In the genomic region with DNA sequence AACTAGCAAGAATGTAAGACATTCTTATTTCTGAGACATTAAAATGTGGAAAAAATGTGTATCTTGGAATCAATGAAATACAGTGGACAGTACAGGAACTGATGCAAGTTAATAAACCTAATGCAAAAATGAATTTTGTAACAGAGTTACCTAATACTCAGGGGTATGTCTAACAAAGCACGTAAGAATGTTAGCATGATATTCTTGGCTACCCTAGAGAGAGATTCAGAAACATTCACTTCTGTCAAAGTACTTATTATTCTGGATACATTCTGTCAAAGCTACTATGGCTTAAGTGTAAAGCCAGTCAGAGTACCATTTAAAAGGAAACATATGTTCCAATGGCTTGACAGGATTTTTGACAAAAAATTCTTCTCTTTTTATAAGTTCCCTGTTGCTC, we compare ENCODE assay signal across 19 cellular contexts.
DNase-seq lines count a peak whose midpoint lies in the region; ATAC-seq and TF ChIP-seq lines count a peak whose summit lies in the region.
"Had no signal": no experiment of that assay in that cellular context is flagged by ENCODE, and none has a peak within 500 bp of the region (broad histone marks: within the 10 kb centered on the region; RNA-seq: fewer than 3 reads in every experiment).

No MANE protein-coding gene starts in this region.

- peak overlapping the region; percentile 22 for H3K27ac Mint-ChIP-seq in nephron progenitor cell
- no peak overlapping the region for H3K27ac Mint-ChIP-seq in GM23338
- H3K27ac Mint-ChIP-seq: CD4-positive, alpha-beta T cell had no signal

- no peak for TF ChIP-seq EP300 in ovary (IDR thresholded peaks at IDR 0.05)

- H3K4me1 ChIP-seq in GM23248 (ENCODE audit: insufficient read depth) (peaks cover 12% of the 10 kb centered on the region; the same call in 1 of the 2 replicates), ovary (ENCODE audit: insufficient read depth) (no peaks in the 10 kb centered on the region), GM23338 (ENCODE audit: insufficient read depth) (no peaks in the 10 kb centered on the region)
- H3K4me1 ChIP-seq: Peyer's patch had no signal

- H3K9me3 ChIP-seq in GM23248 (ENCODE audit: low read depth) = peaks cover 8% of the 10 kb centered on the region
- no peaks in the 10 kb centered on the region for H3K9me3 ChIP-seq in ovary
- H3K9me3 ChIP-seq: MG63, Peyer's patch had no signal

- no peak for TF ChIP-seq POLR2A in ovary (IDR thresholded peaks at IDR 0.05)

- H3K79me2 ChIP-seq in GM23248 (ENCODE audit: insufficient read depth) (no peaks in the 10 kb centered on the region), GM23338 (replicated peaks; ENCODE audit: insufficient read depth) (no peaks in the 10 kb centered on the region)

- no peak overlapping the region for H3K9ac ChIP-seq in GM23248

- H3F3A ChIP-seq in GM23248 (ENCODE audit: insufficient read depth) = no peaks in the 10 kb centered on the region
- no peaks in the 10 kb centered on the region for H3F3A ChIP-seq in GM23338 (replicated peaks; ENCODE audit: low read depth)

- H3K9me3 Mint-ChIP-seq in nephron progenitor cell (peaks cover 29% of the 10 kb centered on the region), GM23338 (no peaks in the 10 kb centered on the region)

- TF ChIP-seq CTCF in AG09319 (IDR thresholded peaks at IDR 0.05; ENCODE audit: low read depth, low read length) (no peak), nephron progenitor cell (IDR thresholded peaks at IDR 0.05) (no peak), ovary (IDR thresholded peaks at IDR 0.05) (no peak), GM23338 (conservative IDR thresholded peaks at IDR 0.05; ENCODE audit: low read depth in 2 of 2) (no peak)

- WGBS in GM23248 (ENCODE audit: low coverage in 1 of 2, low lambda C conversion rate in 2 of 2, missing lambda C conversion rate in 2 of 2), 2 experiments = 32 to 33% methylated on average over 1 of the region's 1 CpG
- WGBS in ovary, 3 donors = 62 to 90% (median 81%) methylated on average over 1 of the region's 1 CpG

- H3K27me3 ChIP-seq in GM23248 (replicated peaks; ENCODE audit: insufficient read depth) = no peaks in the 10 kb centered on the region
- H3K27me3 ChIP-seq in ovary = no peaks in the 10 kb centered on the region
- no peaks in the 10 kb centered on the region for H3K27me3 ChIP-seq in GM23338 (ENCODE audit: insufficient read depth)
- H3K27me3 ChIP-seq: MG63, Peyer's patch had no signal

- intact Hi-C loops in ovary (cut with DNase I) = no loop called here

- H3K4me2 ChIP-seq in GM23248 (ENCODE audit: unreplicated experiment) (no peak overlapping the region), GM23338 (no peak overlapping the region)

- no peaks in the 10 kb centered on the region for H3K27me3 Mint-ChIP-seq in nephron progenitor cell (ENCODE audit: low read depth, poor library complexity)
- H3K27me3 Mint-ChIP-seq in GM23338 (ENCODE audit: insufficient read depth, low read depth, poor library complexity) = no peaks in the 10 kb centered on the region
- H3K27me3 Mint-ChIP-seq: CD4-positive, alpha-beta T cell had no signal

- no peaks in the 10 kb centered on the region for H3K9me2 ChIP-seq in GM23248 (ENCODE audit: insufficient read depth)
- H3K9me2 ChIP-seq in GM23338 (ENCODE audit: insufficient read depth) = no peaks in the 10 kb centered on the region

- in situ Hi-C loops in GM23248 (cut with MboI) = no loop called here

- peak; percentile 25 for DNase-seq in AG09319 (ENCODE audit: extremely low read depth, low read depth)
- DNase-seq in GM23248 = peak; percentile 43
- peak; percentile 74 for DNase-seq in dedifferentiated amniotic fluid mesenchymal stem cell (ENCODE audit: extremely low spot score)
- no peak for DNase-seq in nephron progenitor cell
- no peak for DNase-seq in ovary
- DNase-seq in globus pallidus (ENCODE audit: low spot score) = no peak
- DNase-seq in GM23338 (ENCODE audit: low spot score) = no peak
- DNase-seq: Calu3; CD4-positive, alpha-beta T cell; GDM1; H7; MG63; NCI-H1105; NCI-H187; NCI-H82; Peyer's patch; Right ventricle myocardium superior had no signal

- H3K27ac ChIP-seq in GM23248 (no peak overlapping the region), ovary (no peak overlapping the region), GM23338 (ENCODE audit: low read depth) (no peak overlapping the region)
- H3K27ac ChIP-seq: Peyer's patch had no signal

- H3K36me3 ChIP-seq in GM23248 (ENCODE audit: low read depth) = peaks cover 10% of the 10 kb centered on the region; the same call in 1 of the 2 replicates
- H3K36me3 ChIP-seq in ovary = no peaks in the 10 kb centered on the region
- H3K36me3 ChIP-seq in GM23338 (ENCODE audit: insufficient read depth) = no peaks in the 10 kb centered on the region

- H3K36me3 Mint-ChIP-seq in nephron progenitor cell (ENCODE audit: low read depth) (peaks cover 53% of the 10 kb centered on the region), GM23338 (ENCODE audit: low read depth) (peaks cover 23% of the 10 kb centered on the region; the same call in 2 of the 3 replicates)

- H3K4me3 ChIP-seq in GM23248 (no peak overlapping the region), ovary (no peak overlapping the region), GM23338 (no peak overlapping the region)
- H3K4me3 ChIP-seq: MG63, Peyer's patch had no signal

- no peak for ATAC-seq in GM23338
- no peak for ATAC-seq in HG02623 (IDR thresholded peaks at IDR 0.05; ENCODE audit: unreplicated experiment)
- ATAC-seq: HepG2 had no signal

- no peak overlapping the region for H2AFZ ChIP-seq in GM23248
- H2AFZ ChIP-seq in GM23338 = no peak overlapping the region

- no peaks in the 10 kb centered on the region for H3K4me1 Mint-ChIP-seq in nephron progenitor cell
- peaks cover 6% of the 10 kb centered on the region; the same call in 2 of the 3 replicates for H3K4me1 Mint-ChIP-seq in GM23338

- no peaks in the 10 kb centered on the region for H4K20me1 ChIP-seq in GM23248 (ENCODE audit: insufficient read depth)
- no peaks in the 10 kb centered on the region for H4K20me1 ChIP-seq in GM23338 (replicated peaks; ENCODE audit: insufficient read depth)

- no peak overlapping the region for H3K4me3 Mint-ChIP-seq in nephron progenitor cell
- H3K4me3 Mint-ChIP-seq in GM23338 = no peak overlapping the region
- H3K4me3 Mint-ChIP-seq: CD4-positive, alpha-beta T cell had no signal

TF ChIP-seq in GM23338, 12 proteins besides CTCF, POLR2A, EP300 and RAD21 (continues in another document):
- TF ChIP-seq, protein P1, sequence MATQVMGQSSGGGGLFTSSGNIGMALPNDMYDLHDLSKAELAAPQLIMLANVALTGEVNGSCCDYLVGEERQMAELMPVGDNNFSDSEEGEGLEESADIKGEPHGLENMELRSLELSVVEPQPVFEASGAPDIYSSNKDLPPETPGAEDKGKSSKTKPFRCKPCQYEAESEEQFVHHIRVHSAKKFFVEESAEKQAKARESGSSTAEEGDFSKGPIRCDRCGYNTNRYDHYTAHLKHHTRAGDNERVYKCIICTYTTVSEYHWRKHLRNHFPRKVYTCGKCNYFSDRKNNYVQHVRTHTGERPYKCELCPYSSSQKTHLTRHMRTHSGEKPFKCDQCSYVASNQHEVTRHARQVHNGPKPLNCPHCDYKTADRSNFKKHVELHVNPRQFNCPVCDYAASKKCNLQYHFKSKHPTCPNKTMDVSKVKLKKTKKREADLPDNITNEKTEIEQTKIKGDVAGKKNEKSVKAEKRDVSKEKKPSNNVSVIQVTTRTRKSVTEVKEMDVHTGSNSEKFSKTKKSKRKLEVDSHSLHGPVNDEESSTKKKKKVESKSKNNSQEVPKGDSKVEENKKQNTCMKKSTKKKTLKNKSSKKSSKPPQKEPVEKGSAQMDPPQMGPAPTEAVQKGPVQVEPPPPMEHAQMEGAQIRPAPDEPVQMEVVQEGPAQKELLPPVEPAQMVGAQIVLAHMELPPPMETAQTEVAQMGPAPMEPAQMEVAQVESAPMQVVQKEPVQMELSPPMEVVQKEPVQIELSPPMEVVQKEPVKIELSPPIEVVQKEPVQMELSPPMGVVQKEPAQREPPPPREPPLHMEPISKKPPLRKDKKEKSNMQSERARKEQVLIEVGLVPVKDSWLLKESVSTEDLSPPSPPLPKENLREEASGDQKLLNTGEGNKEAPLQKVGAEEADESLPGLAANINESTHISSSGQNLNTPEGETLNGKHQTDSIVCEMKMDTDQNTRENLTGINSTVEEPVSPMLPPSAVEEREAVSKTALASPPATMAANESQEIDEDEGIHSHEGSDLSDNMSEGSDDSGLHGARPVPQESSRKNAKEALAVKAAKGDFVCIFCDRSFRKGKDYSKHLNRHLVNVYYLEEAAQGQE (IDR thresholded peaks at IDR 0.05; ENCODE audit: unreplicated experiment) = no peak
- TF ChIP-seq ZNF331 (CRISPR knock-in tag; IDR thresholded peaks at IDR 0.05; ENCODE audit: low read depth) = no peak
- TF ChIP-seq POLR2AphosphoS5 (IDR thresholded peaks at IDR 0.05; ENCODE audit: low read depth) = no peak
- TF ChIP-seq ZNF114 (CRISPR knock-in tag; IDR thresholded peaks at IDR 0.05) = no peak
- no peak for TF ChIP-seq EZH2 (IDR thresholded peaks at IDR 0.05; ENCODE audit: low read depth, unreplicated experiment)

Comparison
In these comparisons a context has a peak if more than half of its experiments do, and no peak if none do; other contexts are left out.
1. DNase-seq: peak in AG09319 (single experiment), GM23248 (single experiment) and dedifferentiated amniotic fluid mesenchymal stem cell (single experiment); none in nephron progenitor cell (single experiment), ovary (0 of 5), globus pallidus (single experiment) and GM23338 (single experiment).